24 cellular contexts compared by ENCODE assay signal in the genomic region with DNA sequence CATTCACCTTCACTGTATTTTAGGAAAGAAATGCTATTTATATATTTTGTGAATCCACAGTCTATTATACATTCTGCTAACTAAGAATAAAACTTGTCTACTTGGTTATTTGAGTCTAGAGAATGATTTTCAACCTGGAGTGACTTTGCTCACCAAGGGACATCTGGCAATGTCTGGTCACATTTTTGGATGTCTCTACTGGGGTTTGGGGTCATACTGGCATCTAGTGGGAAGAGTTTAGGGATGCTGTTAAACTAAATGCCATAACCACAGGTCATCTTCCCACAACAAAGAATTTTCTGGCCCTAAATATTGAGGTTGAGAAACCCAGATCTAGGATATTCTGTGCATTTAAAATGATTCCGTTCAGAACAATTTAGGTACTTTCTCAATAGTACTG. TPM values are rescaled to one million over a fixed set of nuclear protein-coding genes. Genes with fewer than 3 reads are reported as not detected.
DNase-seq lines count a peak whose midpoint lies in the region; ATAC-seq, FAIRE-seq and TF ChIP-seq lines count a peak whose summit lies in the region.
"Had no signal": no experiment of that assay in that cellular context is flagged by ENCODE, and none has a peak within 500 bp of the region (broad histone marks: within the 10 kb centered on the region; RNA-seq: fewer than 3 reads in every experiment).

No MANE protein-coding gene starts in this region.

- no peak overlapping the region for H3K4me3 ChIP-seq in BLaER1
- H3K4me3 ChIP-seq in PC-3 (ENCODE audit: low read length), result no peak overlapping the region
- H3K4me3 ChIP-seq: ascending aorta, esophagus muscularis mucosa, mucosa of descending colon, pancreas, smooth muscle cell had no signal

- no peak for TF ChIP-seq POLR2A in H54 (IDR thresholded peaks at IDR 0.05; ENCODE audit: low read depth, low read length)

- no peaks in the 10 kb centered on the region for H3F3A ChIP-seq in PC-3 (ENCODE audit: low read length, unreplicated experiment)

- no peaks in the 10 kb centered on the region for H3K27me3 ChIP-seq in BLaER1
- H3K27me3 ChIP-seq in PC-3 (ENCODE audit: low read length), result no peaks in the 10 kb centered on the region
- H3K27me3 ChIP-seq: ascending aorta, esophagus muscularis mucosa, pancreas had no signal

- ATAC-seq in PC-3, result peak; percentile 48; the same call in 1 of the 2 replicates
- ATAC-seq: left cardiac atrium, mucosa of descending colon, pancreas had no signal

- H4K20me1 ChIP-seq in BLaER1 (no peaks in the 10 kb centered on the region), PC-3 (ENCODE audit: low read length) (no peaks in the 10 kb centered on the region)

- peaks cover 82% of the 10 kb centered on the region for H3K4me1 ChIP-seq in BLaER1
- H3K4me1 ChIP-seq in PC-3 (ENCODE audit: insufficient read depth, low read length), result no peaks in the 10 kb centered on the region
- H3K4me1 ChIP-seq: ascending aorta had no signal

- POLR2A ChIA-PET in PC-3 (lab: Charles Lee; ENCODE audit: unreplicated experiment), result no interaction called here

- no peaks in the 10 kb centered on the region for H3K9me2 ChIP-seq in PC-3 (replicated peaks; ENCODE audit: low read length)

- H3K9ac ChIP-seq in BLaER1, result no peak overlapping the region
- no peak overlapping the region for H3K9ac ChIP-seq in PC-3 (ENCODE audit: low read length)

- TF ChIP-seq CTCF in PC-3 (conservative IDR thresholded peaks at IDR 0.05; ENCODE audit: low read depth, low read length), result peak; percentile 37; the same call in 1 of the 2 replicates

- intact Hi-C loops in PC-3 (cut with micrococcal nuclease), result loop anchor here (5.0 kb wide), 1 partner anchor 534 kb away; no protein-coding TSS in a partner anchor

- no peaks in the 10 kb centered on the region for H3K36me3 ChIP-seq in BLaER1
- no peaks in the 10 kb centered on the region for H3K36me3 ChIP-seq in PC-3 (ENCODE audit: low read depth, low read length)
- H3K36me3 ChIP-seq: ascending aorta, esophagus muscularis mucosa, pancreas had no signal

- no peak overlapping the region for H2AFZ ChIP-seq in PC-3 (ENCODE audit: low read length)

- H3K4me2 ChIP-seq in BLaER1 (peak overlapping the region; percentile 70), PC-3 (ENCODE audit: low read length) (no peak overlapping the region)
- H3K4me2 ChIP-seq: smooth muscle cell had no signal

- DNase-seq in H54 (ENCODE audit: insufficient read length, low spot score) (no peak), PC-3 (peak; percentile 29), fibroblast of peridontal ligament (ENCODE audit: extremely low read depth) (peak; percentile 50), cerebellar nuclear complex (lab: John Stamatoyannopoulos, UW) (no peak), NCI-H1694 treated with DMSO at 0.1 percent for 48 hours (lab: John Stamatoyannopoulos, UW) (no peak), NCI-H345 treated with DMSO at 0.1 percent for 48 hours (lab: John Stamatoyannopoulos, UW; ENCODE audit: unreplicated experiment) (no peak)
- DNase-seq in activated effector memory CD4-positive, alpha-beta T cell treated with Interleukin-2 at 50 U/mL for 16 hours, result no peak
- DNase-seq: activated CD8-positive, alpha-beta memory T cell treated with anti-CD3 and anti-CD28 coated beads for 24 hours; activated gamma-delta T cell; cortex of kidney; GDM1; hypothalamus; left cardiac atrium; mucosa of descending colon; NCI-H2171 treated with DMSO at 0.1 percent for 48 hours; pancreas; stimulated activated naive CD4-positive, alpha-beta T cell had no signal

- BruUV-seq in PC-3 (replicated peaks; lab: Mats Ljungman, UMichigan), result no TSS peak

- no peaks in the 10 kb centered on the region for H3K79me2 ChIP-seq in PC-3 (ENCODE audit: low read length)

- peak; percentile 6 for FAIRE-seq in H54 (lab: Jason Lieb, UNC)
- FAIRE-seq: pancreas had no signal

- H3K27ac ChIP-seq in BLaER1 (peak overlapping the region; percentile 81), PC-3 (ENCODE audit: low read length) (no peak overlapping the region)
- H3K27ac ChIP-seq: ascending aorta, C4-2B, esophagus muscularis mucosa, pancreas, VCaP had no signal

- no peaks in the 10 kb centered on the region for H3K9me3 ChIP-seq in BLaER1
- H3K9me3 ChIP-seq in PC-3 (ENCODE audit: low read length), result no peaks in the 10 kb centered on the region
- H3K9me3 ChIP-seq: ascending aorta, esophagus muscularis mucosa, mucosa of descending colon, pancreas had no signal

- CTCF ChIA-PET in PC-3 (lab: Charles Lee), result no interaction called here

RNA-seq across cellular contexts. Expression of a gene that starts 26.0 kb away (rescaled TPM):
- not detected in 2 replicates for total RNA-seq in PC-3 (2014; rRNA removed)
- total RNA-seq: ascending aorta, left cardiac atrium, smooth muscle cell, ureter had no signal

Comparison
In these comparisons a context has a peak if more than half of its experiments do, and no peak if none do; other contexts are left out.
1. DNase-seq: peak in PC-3 (single experiment) and fibroblast of peridontal ligament (single experiment); none in H54 (single experiment), cerebellar nuclear complex (0 of 2), NCI-H1694 treated with DMSO at 0.1 percent for 48 hours (single experiment), NCI-H345 treated with DMSO at 0.1 percent for 48 hours (single experiment) and activated effector memory CD4-positive, alpha-beta T cell treated with Interleukin-2 at 50 U/mL for 16 hours (single experiment).